ENCODE assay signal across 10 cellular contexts in genomic region chr5:80653497-80653896, GRCh38.
DNase-seq lines count a peak whose midpoint lies in the region; ATAC-seq and TF ChIP-seq lines count a peak whose summit lies in the region.
"Had no signal": no experiment of that assay in that cellular context is flagged by ENCODE, and none has a peak within 500 bp of the region (broad histone marks: within the 10 kb centered on the region; RNA-seq: fewer than 3 reads in every experiment).

No MANE protein-coding gene starts in this region.

- H3F3A ChIP-seq in DOHH2 (ENCODE audit: control insufficient read depth, insufficient read depth) = no peaks in the 10 kb centered on the region

- peaks cover 33% of the 10 kb centered on the region for H3K79me2 ChIP-seq in DOHH2 (ENCODE audit: control insufficient read depth, low read length)

- H3K4me3 Mint-ChIP-seq in nephron progenitor cell = peak overlapping the region; percentile 91

- H3K4me3 ChIP-seq in DOHH2 (ENCODE audit: low read length) = no peak overlapping the region
- peak overlapping the region; percentile 93 for H3K4me3 ChIP-seq in NB4 (ENCODE audit: low read depth, low read length)
- H3K4me3 ChIP-seq in duodenal mucosa (ENCODE audit: low read depth in 1 of 2, low read length in 2 of 2) = peak overlapping the region; percentile 80 to 81

- H3K36me3 ChIP-seq in DOHH2 (ENCODE audit: control insufficient read depth, low read length) (peaks cover 28% of the 10 kb centered on the region), duodenal mucosa (ENCODE audit: control insufficient read depth in 1 of 2, insufficient read depth in 2 of 2, low read length in 2 of 2) (peaks cover 0 to 19% of the 10 kb centered on the region in 2 donors)

- H3K4me1 ChIP-seq in DOHH2 (ENCODE audit: control insufficient read depth, low read length) (peaks cover 12% of the 10 kb centered on the region), duodenal mucosa (ENCODE audit: control insufficient read depth in 1 of 2, insufficient read depth in 2 of 2, low read length in 2 of 2) (peaks cover 14 to 19% of the 10 kb centered on the region in 2 donors)

- H3K9ac ChIP-seq in duodenal mucosa (ENCODE audit: low read depth in 1 of 2, low read length in 2 of 2) = peak overlapping the region; percentile 52 to 64

- H3K27me3 Mint-ChIP-seq in nephron progenitor cell (ENCODE audit: low read depth, poor library complexity) = no peaks in the 10 kb centered on the region

- H3K9me3 ChIP-seq in DOHH2 (ENCODE audit: control insufficient read depth, insufficient read depth, low read length) (no peaks in the 10 kb centered on the region), duodenal mucosa (ENCODE audit: control insufficient read depth in 1 of 2, low read length in 2 of 2) (no peaks in the 10 kb centered on the region)

- H3K27me3 ChIP-seq in DOHH2 (ENCODE audit: control insufficient read depth, low read length) (no peaks in the 10 kb centered on the region), duodenal mucosa (ENCODE audit: control insufficient read depth in 1 of 2, insufficient read depth in 2 of 2, low read length in 2 of 2) (no peaks in the 10 kb centered on the region)

- H3K27ac Mint-ChIP-seq in nephron progenitor cell = no peak overlapping the region

- no peak for TF ChIP-seq POLR2A in NB4 (IDR thresholded peaks at IDR 0.05; ENCODE audit: extremely low read depth, insufficient read length)

- H3K4me2 ChIP-seq in DOHH2 (ENCODE audit: low read length) = no peak overlapping the region

- peaks cover 34% of the 10 kb centered on the region for H3K4me1 Mint-ChIP-seq in nephron progenitor cell

- TF ChIP-seq CTCF in DOHH2 (IDR thresholded peaks at IDR 0.05; ENCODE audit: low read depth, low read length, poor library complexity, severe bottlenecking) = no peak
- TF ChIP-seq CTCF in NB4 (IDR thresholded peaks at IDR 0.05; ENCODE audit: low read depth, low read length) = no peak
- no peak for TF ChIP-seq CTCF in nephron progenitor cell (IDR thresholded peaks at IDR 0.05)

- peak; percentile 1 for DNase-seq in NB4 (ENCODE audit: low read depth)
- no peak for DNase-seq in nephron progenitor cell
- no peak for DNase-seq in hippocampal formation (lab: John Stamatoyannopoulos, UW)
- DNase-seq in foreskin melanocyte = no peak
- DNase-seq: central memory CD4-positive, alpha-beta T cell; NCI-H510A had no signal

- peaks cover 4% of the 10 kb centered on the region for H3K9me3 Mint-ChIP-seq in nephron progenitor cell

- H3K9me2 ChIP-seq in DOHH2 (replicated peaks; ENCODE audit: control insufficient read depth, low read length) = no peaks in the 10 kb centered on the region

- peaks cover 36% of the 10 kb centered on the region for H3K36me3 Mint-ChIP-seq in nephron progenitor cell (ENCODE audit: low read depth)

- peaks cover 5% of the 10 kb centered on the region; the same call in 1 of the 2 replicates for H4K20me1 ChIP-seq in DOHH2 (ENCODE audit: control insufficient read depth, insufficient read depth, low read depth, low read length)

- H3K27ac ChIP-seq in DOHH2 (ENCODE audit: low read depth, low read length) (peak overlapping the region; percentile 81), duodenal mucosa (ENCODE audit: low read depth, low read length) (no peak overlapping the region)

- no peak for ATAC-seq in HG02885 (IDR thresholded peaks at IDR 0.05; ENCODE audit: poor library complexity, unreplicated experiment)
- no peak for ATAC-seq in HG03159 (IDR thresholded peaks at IDR 0.05; ENCODE audit: unreplicated experiment)
